Comparison of ENCODE assay signal across 13 cellular contexts in the genomic region with DNA sequence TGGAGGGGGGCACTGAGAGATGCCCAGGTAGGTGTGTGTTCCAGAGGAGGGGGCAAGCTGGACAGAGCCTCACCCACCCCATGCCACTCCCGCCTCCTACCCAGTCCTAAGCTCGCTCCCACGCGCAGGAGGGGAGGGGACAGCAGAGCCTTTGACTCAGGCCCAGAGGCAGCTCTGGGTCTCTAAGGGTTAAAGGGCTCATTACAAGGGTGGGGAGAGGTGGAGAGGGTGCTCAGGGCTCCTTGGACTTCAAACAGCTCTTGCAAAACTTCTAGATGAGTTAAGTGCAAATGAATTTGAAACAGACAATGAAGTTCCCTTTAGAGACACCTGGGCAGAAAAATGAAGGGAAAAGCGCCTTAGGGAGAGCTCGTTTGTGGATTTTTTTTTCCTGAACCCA.
DNase-seq lines count a peak whose midpoint lies in the region; TF ChIP-seq lines count a peak whose summit lies in the region.
"Had no signal": no experiment of that assay in that cellular context is flagged by ENCODE, and none has a peak within 500 bp of the region (broad histone marks: within the 10 kb centered on the region; RNA-seq: fewer than 3 reads in every experiment).

No MANE protein-coding gene starts in this region.

- no peaks in the 10 kb centered on the region for H3K9me3 ChIP-seq in testis
- H3K9me3 ChIP-seq: neutrophil had no signal

- no peaks in the 10 kb centered on the region for H3K27me3 Mint-ChIP-seq in type B pancreatic cell
- H3K27me3 Mint-ChIP-seq: activated naive CD8-positive, alpha-beta T cell treated with anti-CD3 and anti-CD28 coated beads, Interleukin-2, amount 50 U/mL, for 24 hours had no signal

- no peaks in the 10 kb centered on the region for H3K4me1 ChIP-seq in testis

- no peak overlapping the region for H3K27ac ChIP-seq in testis
- H3K27ac ChIP-seq: neutrophil had no signal

- intact Hi-C loops in posterior vena cava (cut with DNase I) (no loop called here), testis (cut with DNase I; ENCODE audit: low total_unique reads) (no loop called here)

- DNase-seq in NCI-H1417 (lab: John Stamatoyannopoulos, UW) (peak in 2 of 3 experiments; percentile 94 to 96), NCI-H1417 treated with DMSO at 0.1 percent for 48 hours (lab: John Stamatoyannopoulos, UW) (no peak), SW480 (ENCODE audit: low spot score) (peak; percentile 94), islet precursor cell (peak; percentile 79), type B pancreatic cell (ENCODE audit: extremely low spot score, unreplicated experiment) (no peak), posterior vena cava (ENCODE audit: low spot score) (no peak), testis (no peak)
- no peak for DNase-seq in activated CD4-positive, CD25-positive, alpha-beta regulatory T cell (lab: John Stamatoyannopoulos, UW)
- DNase-seq: 8988T; activated naive CD8-positive, alpha-beta T cell treated with anti-CD3 and anti-CD28 coated beads, Interleukin-2, amount 50 U/mL, for 24 hours; effector memory CD8-positive, alpha-beta T cell; NCI-H526 had no signal

- no peak for TF ChIP-seq POLR2A in testis (IDR thresholded peaks at IDR 0.05)

- no peaks in the 10 kb centered on the region for H3K9me3 Mint-ChIP-seq in type B pancreatic cell
- H3K9me3 Mint-ChIP-seq: activated naive CD8-positive, alpha-beta T cell treated with anti-CD3 and anti-CD28 coated beads, Interleukin-2, amount 50 U/mL, for 24 hours; effector memory CD8-positive, alpha-beta T cell had no signal

- H3K4me1 Mint-ChIP-seq in type B pancreatic cell (ENCODE audit: unreplicated experiment), result peaks cover 34% of the 10 kb centered on the region

- TF ChIP-seq CTCF in type B pancreatic cell (conservative IDR thresholded peaks at IDR 0.05) (no peak), testis (IDR thresholded peaks at IDR 0.05) (no peak)

- no peaks in the 10 kb centered on the region for H3K36me3 ChIP-seq in testis (ENCODE audit: low read depth, missing control alignments)
- H3K36me3 ChIP-seq: neutrophil had no signal

- no peaks in the 10 kb centered on the region for H3K27me3 ChIP-seq in testis

- H3K36me3 Mint-ChIP-seq in type B pancreatic cell, result no peaks in the 10 kb centered on the region

- WGBS in testis, 2 donors, result 73 to 74% methylated on average over 3 to 6 of the region's 6 CpGs

- H3K4me3 Mint-ChIP-seq in type B pancreatic cell, result peak overlapping the region; percentile 81
- H3K4me3 Mint-ChIP-seq: activated naive CD8-positive, alpha-beta T cell treated with anti-CD3 and anti-CD28 coated beads, Interleukin-2, amount 50 U/mL, for 24 hours; effector memory CD8-positive, alpha-beta T cell had no signal

- no peak overlapping the region for H3K4me3 ChIP-seq in testis

- H3K27ac Mint-ChIP-seq in type B pancreatic cell, result peak overlapping the region; percentile 96
- H3K27ac Mint-ChIP-seq: activated naive CD8-positive, alpha-beta T cell treated with anti-CD3 and anti-CD28 coated beads, Interleukin-2, amount 50 U/mL, for 24 hours had no signal

Comparison
In these comparisons a context has a peak if more than half of its experiments do, and no peak if none do; other contexts are left out.
1. DNase-seq: peak in NCI-H1417 (2 of 3), SW480 (single experiment) and islet precursor cell (single experiment); none in NCI-H1417 treated with DMSO at 0.1 percent for 48 hours (single experiment), type B pancreatic cell (single experiment), posterior vena cava (single experiment), activated CD4-positive, CD25-positive, alpha-beta regulatory T cell (0 of 4) and testis (single experiment).